Comparison of ENCODE assay signal across 14 cellular contexts in genomic region chr2:73237168-73237567, GRCh38. TPM values are rescaled to one million over a fixed set of nuclear protein-coding genes. Genes with fewer than 3 reads are reported as not detected.
DNase-seq lines count a peak whose midpoint lies in the region; ATAC-seq, FAIRE-seq and TF ChIP-seq lines count a peak whose summit lies in the region.
"Had no signal": no experiment of that assay in that cellular context is flagged by ENCODE, and none has a peak within 500 bp of the region (broad histone marks: within the 10 kb centered on the region; RNA-seq: fewer than 3 reads in every experiment).

No MANE protein-coding gene starts in this region.

- no peak for ATAC-seq in stimulated activated naive CD8-positive, alpha-beta T cell treated with anti-CD3 and anti-CD28 coated beads, Interleukin-15, Interleukin-2, amounts not matched to agents 100 U/mL and 50 U/mL, for 24 hours
- ATAC-seq in activated naive CD8-positive, alpha-beta T cell treated with anti-CD3 and anti-CD28 coated beads, Interleukin-2, amount 50 U/mL, for 24 hours: no peak
- ATAC-seq in GM19395 (IDR thresholded peaks at IDR 0.05; ENCODE audit: unreplicated experiment): no peak
- ATAC-seq: Right ventricle myocardium inferior had no signal

- intact Hi-C loops in kidney (cut with DNase I): no loop called here

- H3K9me3 Mint-ChIP-seq in stimulated activated naive CD8-positive, alpha-beta T cell treated with anti-CD3 and anti-CD28 coated beads, Interleukin-15, Interleukin-2, amounts not matched to agents 100 ng/mL and 50 ng/mL, for 24 hours: no peaks in the 10 kb centered on the region
- H3K9me3 Mint-ChIP-seq in activated naive CD8-positive, alpha-beta T cell treated with anti-CD3 and anti-CD28 coated beads, Interleukin-2, amount 50 U/mL, for 24 hours: no peaks in the 10 kb centered on the region

- no peak overlapping the region for H3K9ac ChIP-seq in kidney (ENCODE audit: low read length in 2 of 2)

- H3K4me1 ChIP-seq in kidney (ENCODE audit: control insufficient read depth in 1 of 2, insufficient read depth in 1 of 2, low read depth in 1 of 2, low read length in 2 of 2): peaks cover 10 to 20% of the 10 kb centered on the region in 2 donors

- H3K9me3 ChIP-seq in kidney (ENCODE audit: control insufficient read depth in 1 of 2, low read length in 2 of 2): no peaks in the 10 kb centered on the region
- H3K9me3 ChIP-seq: esophagus muscularis mucosa had no signal

- peaks cover 5 to 9% of the 10 kb centered on the region in 2 donors for H3K36me3 ChIP-seq in kidney (ENCODE audit: control insufficient read depth in 1 of 2, insufficient read depth in 2 of 2, low read length in 2 of 2)

- H3K4me3 ChIP-seq in kidney (ENCODE audit: low read length in 2 of 2): no peak overlapping the region
- H3K4me3 ChIP-seq: esophagus muscularis mucosa had no signal

- peaks cover 56% of the 10 kb centered on the region for H3K36me3 Mint-ChIP-seq in stimulated activated naive CD8-positive, alpha-beta T cell treated with anti-CD3 and anti-CD28 coated beads, Interleukin-15, Interleukin-2, amounts not matched to agents 100 ng/mL and 50 ng/mL, for 24 hours (ENCODE audit: low read depth)
- H3K36me3 Mint-ChIP-seq in activated naive CD8-positive, alpha-beta T cell treated with anti-CD3 and anti-CD28 coated beads, Interleukin-2, amount 50 U/mL, for 24 hours (ENCODE audit: low read depth): peaks cover 57% of the 10 kb centered on the region

- FAIRE-seq in kidney (lab: Jason Lieb, UNC): no peak

- H3K4me3 Mint-ChIP-seq in stimulated activated naive CD8-positive, alpha-beta T cell treated with anti-CD3 and anti-CD28 coated beads, Interleukin-15, Interleukin-2, amounts not matched to agents 100 ng/mL and 50 ng/mL, for 24 hours: peak overlapping the region; percentile 93
- peak overlapping the region; percentile 99 for H3K4me3 Mint-ChIP-seq in activated naive CD8-positive, alpha-beta T cell treated with anti-CD3 and anti-CD28 coated beads, Interleukin-2, amount 50 U/mL, for 24 hours

- H3K27me3 Mint-ChIP-seq in stimulated activated naive CD8-positive, alpha-beta T cell treated with anti-CD3 and anti-CD28 coated beads, Interleukin-15, Interleukin-2, amounts not matched to agents 100 ng/mL and 50 ng/mL, for 24 hours: no peaks in the 10 kb centered on the region
- no peaks in the 10 kb centered on the region for H3K27me3 Mint-ChIP-seq in activated naive CD8-positive, alpha-beta T cell treated with anti-CD3 and anti-CD28 coated beads, Interleukin-2, amount 50 U/mL, for 24 hours

- peaks cover 47% of the 10 kb centered on the region for H3K4me1 Mint-ChIP-seq in stimulated activated naive CD8-positive, alpha-beta T cell treated with anti-CD3 and anti-CD28 coated beads, Interleukin-15, Interleukin-2, amounts not matched to agents 100 ng/mL and 50 ng/mL, for 24 hours (ENCODE audit: low read depth)
- H3K4me1 Mint-ChIP-seq in activated naive CD8-positive, alpha-beta T cell treated with anti-CD3 and anti-CD28 coated beads, Interleukin-2, amount 50 U/mL, for 24 hours: peaks cover 53% of the 10 kb centered on the region

- no peak for DNase-seq in stimulated activated naive CD8-positive, alpha-beta T cell treated with anti-CD3 and anti-CD28 coated beads, Interleukin-15, Interleukin-2, amounts not matched to agents 100 U/mL and 50 U/mL, for 24 hours
- no peak for DNase-seq in activated naive CD8-positive, alpha-beta T cell treated with anti-CD3 and anti-CD28 coated beads, Interleukin-2, amount 50 U/mL, for 24 hours
- DNase-seq in kidney (no peak), hippocampal formation (lab: John Stamatoyannopoulos, UW) (no peak)
- DNase-seq: activated gamma-delta T cell, AML-193, EL, NCI-H1436, NCI-H510A treated with DMSO at 0.1 percent for 48 hours had no signal

- TF ChIP-seq CTCF in kidney (IDR thresholded peaks at IDR 0.05; ENCODE audit: borderline replicate concordance, extremely low read depth, insufficient read depth): no peak

- H3K27ac ChIP-seq in kidney (ENCODE audit: low read depth in 2 of 2, low read length in 2 of 2): no peak overlapping the region
- H3K27ac ChIP-seq: VCaP had no signal

- H3K27ac Mint-ChIP-seq in stimulated activated naive CD8-positive, alpha-beta T cell treated with anti-CD3 and anti-CD28 coated beads, Interleukin-15, Interleukin-2, amounts not matched to agents 100 ng/mL and 50 ng/mL, for 24 hours: peak overlapping the region; percentile 71
- H3K27ac Mint-ChIP-seq in activated naive CD8-positive, alpha-beta T cell treated with anti-CD3 and anti-CD28 coated beads, Interleukin-2, amount 50 U/mL, for 24 hours: peak overlapping the region; percentile 76

RNA-seq across cellular contexts. Expression of gene CCT7, which starts 3.1 kb away (rescaled TPM):
- total RNA-seq in kidney: 164 TPM
- polyA plus RNA-seq in kidney (ENCODE audit: insufficient read depth, low read depth, low replicate concordance): 173 TPM

RNA-seq across cellular contexts. Expression of gene PRADC1, which starts 4.1 kb away (rescaled TPM):
- 16.1 TPM for total RNA-seq in kidney
- 57.7 TPM for polyA plus RNA-seq in kidney (ENCODE audit: insufficient read depth, low read depth, low replicate concordance)

RNA-seq across cellular contexts. Expression of gene SMYD5, which starts 23.1 kb away (rescaled TPM):
- total RNA-seq in kidney: 23.5 TPM
- 20.8 TPM for polyA plus RNA-seq in kidney (ENCODE audit: insufficient read depth, low read depth, low replicate concordance)

RNA-seq across cellular contexts. Expression of gene NOTO, which starts 34.8 kb away (rescaled TPM):
- total RNA-seq in kidney: not detected
- not detected for polyA plus RNA-seq in kidney (ENCODE audit: insufficient read depth, low read depth, low replicate concordance)
- total RNA-seq: esophagus muscularis mucosa, Right ventricle myocardium inferior had no signal

RNA-seq across cellular contexts. Expression of gene FBXO41, which starts 47.1 kb away (rescaled TPM):
- total RNA-seq in kidney: 5.2 TPM
- polyA plus RNA-seq in kidney (ENCODE audit: insufficient read depth, low read depth, low replicate concordance): 0.49 TPM
